Comparison of ENCODE assay signal across 14 cellular contexts in the genomic region with DNA sequence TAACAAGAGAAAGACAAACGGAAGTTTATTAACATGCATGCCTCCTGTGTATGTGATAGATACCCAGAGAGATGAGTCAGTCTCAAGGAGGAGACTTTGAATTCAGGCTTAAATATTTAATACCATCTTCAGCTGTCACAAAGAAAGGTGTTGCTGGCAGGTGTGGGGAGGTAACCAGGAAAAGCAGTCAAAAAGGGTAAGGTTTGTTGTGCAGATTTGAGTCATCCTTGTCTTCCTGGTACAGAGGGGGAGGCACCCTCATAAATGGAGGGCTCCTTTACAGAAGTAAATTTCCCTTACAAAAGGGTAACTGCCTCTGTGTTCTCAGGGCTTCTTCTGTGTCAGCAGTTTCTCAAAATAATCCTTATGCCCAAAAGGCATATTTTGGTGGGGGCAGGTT.
"Had no signal": no experiment of that assay in that cellular context is flagged by ENCODE, and none has a peak within 500 bp of the region (broad histone marks: within the 10 kb centered on the region; RNA-seq: fewer than 3 reads in every experiment).

No MANE protein-coding gene starts in this region.

- H3K4me1 Mint-ChIP-seq: activated CD4-positive, alpha-beta T cell treated with anti-CD3 and anti-CD28 coated beads, Interleukin-2, amount 10 ng/mL, durations not matched to agents 7 days and 5 days; T-helper 17 cell had no signal

- H3K4me3 ChIP-seq: adrenal gland, coronary artery, hepatocyte, pancreas, stomach had no signal

- H3K36me3 ChIP-seq: adrenal gland, pancreas, stomach had no signal

- H3K27ac ChIP-seq: adrenal gland, coronary artery, hepatocyte, pancreas, stomach had no signal

- H3K9me3 ChIP-seq: adrenal gland, pancreas, stomach had no signal

- DNase-seq: activated CD4-positive, alpha-beta T cell treated with anti-CD3 and anti-CD28 coated beads, Interleukin-2, amount 10 ng/mL, durations not matched to agents 7 days and 5 days; activated CD4-positive, CD25-positive, alpha-beta regulatory T cell; activated naive CD4-positive, alpha-beta T cell treated with anti-CD3 and anti-CD28 coated beads, Interleukin-2, amount 50 U/mL, for 16 hours; activated T-cell treated with anti-CD3 and anti-CD28 coated beads for 4 hours; adrenal gland; effector CD4-positive, alpha-beta T cell; left ventricle myocardium superior; mesenchymal stem cell; pancreas; stimulated activated CD4-positive, alpha-beta T cell treated with anti-CD3 and anti-CD28 coated beads, Interleukin-4, amount 100 ng/mL, for 4 hours; stomach; T-helper 17 cell had no signal

- H3K4me1 ChIP-seq: adrenal gland, stomach had no signal

- H2AFZ ChIP-seq: hepatocyte had no signal

- H3K79me2 ChIP-seq: hepatocyte had no signal

- H3K27me3 ChIP-seq: adrenal gland, hepatocyte, pancreas, stomach had no signal

- H3K4me3 Mint-ChIP-seq: activated CD4-positive, alpha-beta T cell treated with anti-CD3 and anti-CD28 coated beads, Interleukin-2, amount 10 ng/mL, durations not matched to agents 7 days and 5 days; T-helper 17 cell had no signal

- H3K4me2 ChIP-seq: hepatocyte had no signal

- H3K27ac Mint-ChIP-seq: activated CD4-positive, alpha-beta T cell treated with anti-CD3 and anti-CD28 coated beads, Interleukin-2, amount 10 ng/mL, durations not matched to agents 7 days and 5 days; T-helper 17 cell had no signal
